In genomic region chr1:45429543-45430159, GRCh38 we compare ENCODE assay signal across 24 cellular contexts.
"Had no signal": no experiment of that assay in that cellular context is flagged by ENCODE, and none has a peak within 500 bp of the region (broad histone marks: within the 10 kb centered on the region; RNA-seq: fewer than 3 reads in every experiment).

No MANE protein-coding gene starts in this region.

- H3K27me3 Mint-ChIP-seq: activated B cell treated with CpG ODN at 0.5 μM for 24 hours; activated CD4-positive, alpha-beta memory T cell treated with anti-CD3 and anti-CD28 coated beads, Interleukin-2, amount 10 ng/mL, durations not matched to agents 7 days and 5 days; activated naive CD8-positive, alpha-beta T cell treated with anti-CD3 and anti-CD28 coated beads, Interleukin-2, amount 50 U/mL, for 24 hours; activated T-cell treated with anti-CD3 and anti-CD28 coated beads, Interleukin-2, amount 50 U/mL, for 24 hours had no signal

- H2AFZ ChIP-seq: hepatocyte had no signal

- H3K79me2 ChIP-seq: hepatocyte had no signal

- H3K27ac Mint-ChIP-seq: activated CD4-positive, alpha-beta memory T cell treated with anti-CD3 and anti-CD28 coated beads, Interleukin-2, amount 10 ng/mL, durations not matched to agents 7 days and 5 days; activated naive CD4-positive, alpha-beta T cell treated with anti-CD3 and anti-CD28 coated beads, Interleukin-2, amount 10 ng/mL, durations not matched to agents 7 days and 5 days; activated naive CD8-positive, alpha-beta T cell treated with anti-CD3 and anti-CD28 coated beads, Interleukin-2, amount 50 U/mL, for 24 hours; activated T-cell treated with anti-CD3 and anti-CD28 coated beads, Interleukin-2, amount 50 U/mL, for 24 hours; brain; endodermal cell; natural killer cell had no signal

- H3K36me3 Mint-ChIP-seq: activated naive CD4-positive, alpha-beta T cell treated with anti-CD3 and anti-CD28 coated beads, Interleukin-2, amount 10 ng/mL, durations not matched to agents 7 days and 5 days; brain; natural killer cell had no signal

- H3K36me3 ChIP-seq: ovary, right lobe of liver, thoracic aorta, upper lobe of right lung had no signal

- ATAC-seq: activated naive CD8-positive, alpha-beta T cell treated with anti-CD3 and anti-CD28 coated beads, Interleukin-2, amount 50 U/mL, for 24 hours; foreskin keratinocyte; natural killer cell; right lobe of liver had no signal

- H3K27me3 ChIP-seq: foreskin keratinocyte, hepatocyte, ovary, right lobe of liver, upper lobe of right lung had no signal

- H3K4me3 Mint-ChIP-seq: activated B cell treated with CpG ODN at 0.5 μM for 24 hours; activated CD4-positive, alpha-beta memory T cell treated with anti-CD3 and anti-CD28 coated beads, Interleukin-2, amount 10 ng/mL, durations not matched to agents 7 days and 5 days; activated naive CD4-positive, alpha-beta T cell treated with anti-CD3 and anti-CD28 coated beads, Interleukin-2, amount 10 ng/mL, durations not matched to agents 7 days and 5 days; activated naive CD8-positive, alpha-beta T cell treated with anti-CD3 and anti-CD28 coated beads, Interleukin-2, amount 50 U/mL, for 24 hours; activated T-cell treated with anti-CD3 and anti-CD28 coated beads, Interleukin-2, amount 50 U/mL, for 24 hours; brain; endodermal cell; natural killer cell had no signal

- H3K4me1 ChIP-seq: foreskin keratinocyte, right lobe of liver, upper lobe of right lung had no signal

- FAIRE-seq: colon, small intestine had no signal

- H3K4me3 ChIP-seq: hepatocyte, ovary, right lobe of liver, thoracic aorta, upper lobe of right lung had no signal

- H3K27ac ChIP-seq: epithelial cell of prostate, foreskin keratinocyte, hepatocyte, ovary, right lobe of liver, thoracic aorta, upper lobe of right lung had no signal

- H3K9me3 Mint-ChIP-seq: activated B cell treated with CpG ODN at 0.5 μM for 24 hours; activated CD4-positive, alpha-beta memory T cell treated with anti-CD3 and anti-CD28 coated beads, Interleukin-2, amount 10 ng/mL, durations not matched to agents 7 days and 5 days; activated naive CD4-positive, alpha-beta T cell treated with anti-CD3 and anti-CD28 coated beads, Interleukin-2, amount 10 ng/mL, durations not matched to agents 7 days and 5 days; activated naive CD8-positive, alpha-beta T cell treated with anti-CD3 and anti-CD28 coated beads, Interleukin-2, amount 50 U/mL, for 24 hours; activated T-cell treated with anti-CD3 and anti-CD28 coated beads, Interleukin-2, amount 50 U/mL, for 24 hours; brain; endodermal cell; natural killer cell had no signal

- H3K4me1 Mint-ChIP-seq: activated CD4-positive, alpha-beta memory T cell treated with anti-CD3 and anti-CD28 coated beads, Interleukin-2, amount 10 ng/mL, durations not matched to agents 7 days and 5 days; activated naive CD4-positive, alpha-beta T cell treated with anti-CD3 and anti-CD28 coated beads, Interleukin-2, amount 10 ng/mL, durations not matched to agents 7 days and 5 days; brain; endodermal cell; natural killer cell had no signal

- H3K9me3 ChIP-seq: ovary, right lobe of liver, thoracic aorta, upper lobe of right lung had no signal

- DNase-seq: activated B cell treated with CpG ODN at 0.5 μM for 24 hours; activated CD4-positive, alpha-beta memory T cell treated with anti-CD3 and anti-CD28 coated beads, Interleukin-2, amount 10 ng/mL, durations not matched to agents 7 days and 5 days; activated CD4-positive, alpha-beta T cell treated with anti-CD3 and anti-CD28 coated beads for 48 hours; activated naive CD4-positive, alpha-beta T cell treated with anti-CD3 and anti-CD28 coated beads, Interleukin-2, amount 10 ng/mL, durations not matched to agents 7 days and 5 days; activated naive CD8-positive, alpha-beta T cell treated with anti-CD3 and anti-CD28 coated beads, Interleukin-2, amount 50 U/mL, for 24 hours; activated T-cell treated with anti-CD3 and anti-CD28 coated beads, Interleukin-2, amount 50 U/mL, for 24 hours; anterior cingulate cortex; central memory CD4-positive, alpha-beta T cell; endodermal cell; foreskin keratinocyte; mesendoderm; natural killer cell; ovary; right lobe of liver; small intestine; stimulated activated CD4-positive, alpha-beta T cell treated with anti-CD3 and anti-CD28 coated beads, Interleukin-15, amount 100 ng/mL, for 24 hours; stimulated activated CD4-positive, alpha-beta T cell treated with anti-CD3 and anti-CD28 coated beads, Interleukin-2, amount 100 ng/mL, for 48 hours; T-helper 2 cell; upper lobe of right lung had no signal

- H3K4me2 ChIP-seq: hepatocyte had no signal
